15 cellular contexts compared by ENCODE assay signal in the genomic region with DNA sequence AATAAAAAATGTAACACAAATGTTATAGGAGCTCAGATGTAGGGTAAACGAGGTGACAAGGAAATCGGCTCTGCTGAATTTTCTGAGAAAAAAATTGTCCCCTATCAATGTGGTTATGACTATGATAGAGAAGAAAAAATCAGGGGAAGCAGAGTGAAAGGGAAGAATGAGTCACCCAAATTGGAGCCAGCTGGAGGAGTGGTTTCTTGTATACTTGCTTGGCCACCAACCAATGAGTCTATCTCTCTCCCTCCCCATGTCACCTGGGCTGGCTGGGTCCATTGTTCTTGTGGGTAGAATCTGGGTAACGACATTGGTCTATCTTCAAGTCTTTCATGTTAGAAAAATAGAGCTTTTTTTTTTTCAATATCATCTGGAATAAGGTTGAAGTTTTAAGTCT.
A peak's percentile ranks its signal among the peaks of the same experiment; 100 is the strongest.
DNase-seq lines count a peak whose midpoint lies in the region; FAIRE-seq and TF ChIP-seq lines count a peak whose summit lies in the region.
"Had no signal": no experiment of that assay in that cellular context is flagged by ENCODE, and none has a peak within 500 bp of the region (broad histone marks: within the 10 kb centered on the region; RNA-seq: fewer than 3 reads in every experiment).

No MANE protein-coding gene starts in this region.

- no TSS peak for BruUV-seq in endothelial cell of umbilical vein (replicated peaks; lab: Mats Ljungman, UMichigan)
- BruUV-seq in Calu3 (replicated peaks; lab: Mats Ljungman, UMichigan), result no TSS peak

- intact Hi-C loops in endothelial cell of umbilical vein (cut with micrococcal nuclease), result loop anchor here (10.0 kb wide), 2 partner anchors 369 to 1329 kb away; no protein-coding TSS in a partner anchor
- intact Hi-C loops in Calu3 (cut with micrococcal nuclease; ENCODE audit: unreplicated experiment), result no loop called here

- H3K4me3 Mint-ChIP-seq in Calu3 (ENCODE audit: low read depth, unreplicated experiment), result no peak overlapping the region
- H3K4me3 Mint-ChIP-seq: memory B cell; stimulated activated naive CD8-positive, alpha-beta T cell treated with anti-CD3 and anti-CD28 coated beads, Interleukin-15, amount 100 ng/mL, for 72 hours had no signal

- TF ChIP-seq CTCF in endothelial cell of umbilical vein (IDR thresholded peaks at IDR 0.05; ENCODE audit: extremely low read depth in 1 of 2, insufficient read depth in 1 of 2, low read depth in 1 of 2, low read length in 2 of 2), result no peak
- no peak for TF ChIP-seq CTCF in osteoblast (IDR thresholded peaks at IDR 0.05; ENCODE audit: extremely low read depth, low read depth, low read length)
- no peak for TF ChIP-seq CTCF in Calu3 (IDR thresholded peaks at IDR 0.05; ENCODE audit: unreplicated experiment)

- dilution Hi-C loops in endothelial cell of umbilical vein (cut with MboI; ENCODE audit: extremely low pct_ligation_motif_present, low sequenced_read_pairs), result no loop called here

- no peak overlapping the region for H2AFZ ChIP-seq in endothelial cell of umbilical vein (ENCODE audit: low read depth, low read length)
- no peak overlapping the region for H2AFZ ChIP-seq in osteoblast (ENCODE audit: low read length)

- H3K9me3 ChIP-seq in endothelial cell of umbilical vein (replicated peaks; ENCODE audit: control insufficient read depth, insufficient read depth, low read length) (no peaks in the 10 kb centered on the region), osteoblast (ENCODE audit: low read depth, low read length) (no peaks in the 10 kb centered on the region)
- H3K9me3 ChIP-seq: esophagus muscularis mucosa, neutrophil had no signal

- H3K36me3 ChIP-seq in endothelial cell of umbilical vein (ENCODE audit: control insufficient read depth in 2 of 2, extremely low read depth in 1 of 2, insufficient read depth in 2 of 2, low read length in 2 of 2) (no peaks in the 10 kb centered on the region), osteoblast (ENCODE audit: insufficient read depth, low read length) (no peaks in the 10 kb centered on the region)
- H3K36me3 ChIP-seq: esophagus muscularis mucosa, neutrophil had no signal

- H3K4me1 Mint-ChIP-seq in Calu3 (ENCODE audit: low read depth, unreplicated experiment), result no peaks in the 10 kb centered on the region
- H3K4me1 Mint-ChIP-seq: memory B cell; stimulated activated naive CD8-positive, alpha-beta T cell treated with anti-CD3 and anti-CD28 coated beads, Interleukin-15, amount 100 ng/mL, for 72 hours had no signal

- peak; percentile 33 for FAIRE-seq in endothelial cell of umbilical vein (lab: Jason Lieb, UNC)

- H3K27ac Mint-ChIP-seq in Calu3 (ENCODE audit: unreplicated experiment), result no peak overlapping the region
- H3K27ac Mint-ChIP-seq: activated naive CD4-positive, alpha-beta T cell treated with anti-CD3 and anti-CD28 coated beads, Interleukin-2, amount 50 U/mL, for 72 hours; memory B cell; stimulated activated naive CD8-positive, alpha-beta T cell treated with anti-CD3 and anti-CD28 coated beads, Interleukin-15, amount 100 ng/mL, for 72 hours had no signal

- H4K20me1 ChIP-seq in endothelial cell of umbilical vein (replicated peaks; ENCODE audit: control insufficient read depth, extremely low read depth, insufficient read depth, low read length), result no peaks in the 10 kb centered on the region
- no peaks in the 10 kb centered on the region for H4K20me1 ChIP-seq in osteoblast (ENCODE audit: insufficient read depth, low read length)

- H3K4me3 ChIP-seq in endothelial cell of umbilical vein (replicated peaks in 1 of 3; ENCODE audit: insufficient read depth in 1 of 3, low read depth in 1 of 3, low read length in 3 of 3) (no peak overlapping the region), osteoblast (ENCODE audit: insufficient read depth, low read length) (no peak overlapping the region)
- H3K4me3 ChIP-seq: esophagus muscularis mucosa had no signal

- no peaks in the 10 kb centered on the region for H3K79me2 ChIP-seq in endothelial cell of umbilical vein (ENCODE audit: control insufficient read depth, insufficient read depth, low read length)
- H3K79me2 ChIP-seq in osteoblast (ENCODE audit: insufficient read depth, low read length), result no peaks in the 10 kb centered on the region

- no peak overlapping the region for H3K27ac ChIP-seq in endothelial cell of umbilical vein (ENCODE audit: insufficient read depth, low read depth, low read length)
- H3K27ac ChIP-seq in osteoblast (ENCODE audit: low read depth, low read length), result no peak overlapping the region
- H3K27ac ChIP-seq: esophagus muscularis mucosa, neutrophil had no signal

- CTCF ChIA-PET in endothelial cell of umbilical vein (lab: Charles Lee) (interaction anchor here (2.0 kb wide), 1 partner anchor 13 kb away, joined by 6 read pairs; no protein-coding TSS in a partner anchor), Calu3 (lab: Charles Lee) (no interaction called here)

- TF ChIP-seq POLR2A in endothelial cell of umbilical vein (IDR thresholded peaks at IDR 0.05; ENCODE audit: low read depth, low read length), result no peak

- no peaks in the 10 kb centered on the region for H3K27me3 Mint-ChIP-seq in Calu3 (ENCODE audit: unreplicated experiment)
- H3K27me3 Mint-ChIP-seq: memory B cell; stimulated activated naive CD8-positive, alpha-beta T cell treated with anti-CD3 and anti-CD28 coated beads, Interleukin-15, amount 100 ng/mL, for 72 hours had no signal

- H3K4me1 ChIP-seq in endothelial cell of umbilical vein (ENCODE audit: control insufficient read depth, extremely low read depth, insufficient read depth, low read length) (peaks cover 14% of the 10 kb centered on the region), osteoblast (ENCODE audit: insufficient read depth, low read length) (no peaks in the 10 kb centered on the region)
- H3K4me1 ChIP-seq: esophagus muscularis mucosa had no signal

- H3K27me3 ChIP-seq in endothelial cell of umbilical vein (ENCODE audit: control insufficient read depth in 2 of 2, insufficient read depth in 2 of 2, low read length in 2 of 2), result no peaks in the 10 kb centered on the region
- H3K27me3 ChIP-seq in osteoblast (ENCODE audit: insufficient read depth, low read length), result no peaks in the 10 kb centered on the region
- H3K27me3 ChIP-seq: esophagus muscularis mucosa, neutrophil had no signal

- POLR2A ChIA-PET in endothelial cell of umbilical vein (lab: Charles Lee), result interaction anchor here (0.6 kb wide), 1 partner anchor 1104 kb away, joined by 3 read pairs; no protein-coding TSS in a partner anchor

- DNase-seq in GM03348 (ENCODE audit: low spot score), result peak; percentile 33
- peak; percentile 65 for DNase-seq in OCI-M1 (lab: John Stamatoyannopoulos, UW)
- DNase-seq in endothelial cell of umbilical vein (ENCODE audit: low read depth, low spot score), result peak; percentile 67
- DNase-seq in osteoblast (ENCODE audit: insufficient read length, low spot score, missing footprints), result peak; percentile 56
- DNase-seq in retina, result no peak
- no peak for DNase-seq in Calu3
- no peak for DNase-seq in germinal center (ENCODE audit: low spot score)
- no peak for DNase-seq in stimulated activated CD4-positive, alpha-beta T cell treated with anti-CD3 and anti-CD28 coated beads, Interleukin-4, amount 100 ng/mL, for 4 hours
- DNase-seq: COR-L47; stimulated activated naive CD8-positive, alpha-beta T cell treated with anti-CD3 and anti-CD28 coated beads, Interleukin-15, amount 100 ng/mL, for 72 hours; T-helper 1 cell had no signal

- H3K36me3 Mint-ChIP-seq in Calu3 (ENCODE audit: insufficient read depth, unreplicated experiment), result no peaks in the 10 kb centered on the region
- H3K36me3 Mint-ChIP-seq: activated naive CD4-positive, alpha-beta T cell treated with anti-CD3 and anti-CD28 coated beads, Interleukin-2, amount 50 U/mL, for 72 hours; memory B cell had no signal

- H3K9me3 Mint-ChIP-seq in Calu3 (ENCODE audit: low read depth, unreplicated experiment), result peaks cover 3% of the 10 kb centered on the region
- H3K9me3 Mint-ChIP-seq: memory B cell; stimulated activated naive CD8-positive, alpha-beta T cell treated with anti-CD3 and anti-CD28 coated beads, Interleukin-15, amount 100 ng/mL, for 72 hours had no signal

- no peak overlapping the region for H3K9ac ChIP-seq in endothelial cell of umbilical vein (replicated peaks; ENCODE audit: extremely low read depth, insufficient read depth, low read length)

- H3K4me2 ChIP-seq in endothelial cell of umbilical vein (ENCODE audit: insufficient read depth, low read length) (no peak overlapping the region), osteoblast (ENCODE audit: insufficient read depth, low read length) (no peak overlapping the region)

- no peaks in the 10 kb centered on the region for H3K9me1 ChIP-seq in endothelial cell of umbilical vein (replicated peaks; ENCODE audit: control insufficient read depth, extremely low read depth, insufficient read depth, low read length)

TF ChIP-seq in endothelial cell of umbilical vein, 7 proteins besides CTCF, POLR2A, EP300 and RAD21:
- no peak for TF ChIP-seq EZH2 (IDR thresholded peaks at IDR 0.05; ENCODE audit: borderline replicate concordance, low read depth, low read length, severe bottlenecking)
- peak; percentile 86 for TF ChIP-seq FOS (IDR thresholded peaks at IDR 0.05; ENCODE audit: borderline replicate concordance, insufficient read depth, low read length)
- TF ChIP-seq JUN (IDR thresholded peaks at IDR 0.05; ENCODE audit: borderline replicate concordance, insufficient read depth, insufficient read length, low read depth), result peak; percentile 62

Comparison
In these comparisons a context has a peak if more than half of its experiments do, and no peak if none do; other contexts are left out.
1. DNase-seq: peak in GM03348 (single experiment), OCI-M1 (single experiment), endothelial cell of umbilical vein (single experiment) and osteoblast (single experiment); none in retina (single experiment), Calu3 (single experiment), germinal center (single experiment) and stimulated activated CD4-positive, alpha-beta T cell treated with anti-CD3 and anti-CD28 coated beads, Interleukin-4, amount 100 ng/mL, for 4 hours (0 of 2).